11 cellular contexts compared by ENCODE assay signal in the genomic region with DNA sequence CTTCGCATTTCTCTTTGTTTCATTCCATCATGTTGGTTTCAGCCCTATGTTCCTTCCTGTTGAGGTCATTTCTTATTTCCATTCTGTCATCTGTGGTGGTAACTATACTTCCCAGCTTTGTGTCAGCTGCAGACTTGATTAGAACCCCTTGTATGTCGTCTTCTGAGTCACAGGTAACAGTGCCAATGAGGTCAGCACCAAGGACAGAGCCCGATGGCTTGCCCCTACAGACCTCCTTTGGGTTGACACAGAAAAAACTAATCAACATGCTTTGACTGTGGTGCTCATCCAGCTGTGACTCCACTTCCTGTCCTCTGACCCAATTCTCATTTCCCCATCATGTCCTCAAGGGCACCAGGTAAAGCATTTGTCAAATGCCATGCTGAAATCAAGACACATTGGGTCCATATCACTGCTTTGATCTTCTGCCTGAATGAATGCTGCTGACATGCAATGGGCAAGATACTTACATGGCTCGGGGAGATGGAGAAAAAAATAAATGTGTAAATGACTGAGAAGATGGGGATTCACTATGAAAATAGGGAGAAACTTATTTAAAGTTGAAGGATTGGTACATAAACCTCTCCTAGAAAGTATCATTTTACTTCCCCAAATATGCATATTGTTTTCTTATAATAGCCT. TPM values are rescaled to one million over a fixed set of nuclear protein-coding genes. Genes with fewer than 3 reads are reported as not detected.
DNase-seq lines count a peak whose midpoint lies in the region; ATAC-seq, FAIRE-seq and TF ChIP-seq lines count a peak whose summit lies in the region.
"Had no signal": no experiment of that assay in that cellular context is flagged by ENCODE, and none has a peak within 500 bp of the region (broad histone marks: within the 10 kb centered on the region; RNA-seq: fewer than 3 reads in every experiment).

No MANE protein-coding gene starts in this region.

- H3K9me3 ChIP-seq in HEK293 (ENCODE audit: control insufficient read depth, insufficient read depth, low read depth, low read length) (no peaks in the 10 kb centered on the region), small intestine (ENCODE audit: control insufficient read depth, low read depth) (no peaks in the 10 kb centered on the region)

- H3K36me3 ChIP-seq in HEK293 (ENCODE audit: control insufficient read depth in 2 of 2, insufficient read depth in 1 of 2, low read length in 2 of 2) (no peaks in the 10 kb centered on the region), small intestine (ENCODE audit: control insufficient read depth in 2 of 2, insufficient read depth in 2 of 2, low read length in 2 of 2) (no peaks in the 10 kb centered on the region)

- CTCF ChIA-PET in HEK293 (lab: Yijun Ruan, JAX) = interaction anchor here (0.6 to 6.3 kb wide), 6 partner anchors 13 to 115 kb away, joined by 3 to 50 read pairs (median 4); no protein-coding TSS in a partner anchor

- TF ChIP-seq CTCF in HEK293 (tag by site-specific recombination; IDR thresholded peaks at IDR 0.05) (no peak), VCaP (conservative IDR thresholded peaks at IDR 0.05) (no peak)

- DNase-seq in ELR (ENCODE audit: low read depth) (peak; percentile 26), iris pigment epithelial cell (ENCODE audit: low read depth) (peak; percentile 7), small intestine (no peak), NCI-H2196 treated with DMSO at 0.1 percent for 48 hours (lab: John Stamatoyannopoulos, UW; ENCODE audit: unreplicated experiment) (no peak), NCI-H774 (lab: John Stamatoyannopoulos, UW) (no peak)
- DNase-seq: cerebellar nuclear complex, left ventricle myocardium superior, NCI-H2081 treated with DMSO at 0.1 percent for 48 hours had no signal

- WGBS in small intestine, 3 donors = 36 to 46% (median 45%) methylated on average over 4 of the region's 4 CpGs

- POLR2A ChIA-PET in HEK293 (lab: Yijun Ruan, JAX) = no interaction called here

- peaks cover 0 to 3% of the 10 kb centered on the region in 2 donors for H3K27me3 ChIP-seq in small intestine (ENCODE audit: control insufficient read depth in 2 of 2, insufficient read depth in 2 of 2, low read length in 2 of 2)

- H3K27ac ChIP-seq in HEK293 (ENCODE audit: extremely low read depth, low read depth, low read length) (no peak overlapping the region), VCaP (peak overlapping the region; percentile 60), small intestine (ENCODE audit: low read depth in 1 of 2, low read length in 1 of 2) (no peak overlapping the region)

- ATAC-seq in HG03521 (IDR thresholded peaks at IDR 0.05; ENCODE audit: unreplicated experiment) = no peak
- ATAC-seq: left ventricle myocardium superior had no signal

- FAIRE-seq in small intestine (lab: Jason Lieb, UNC) = no peak

- H3K4me1 ChIP-seq in HEK293 (ENCODE audit: control insufficient read depth, insufficient read depth, low read length) (no peaks in the 10 kb centered on the region), small intestine (ENCODE audit: control insufficient read depth in 2 of 2, insufficient read depth in 1 of 2, low read depth in 1 of 2, low read length in 1 of 2) (no peaks in the 10 kb centered on the region)

- H3K4me3 ChIP-seq in HEK293 (ENCODE audit: low read depth, low read length) (no peak overlapping the region), small intestine (ENCODE audit: low read depth in 1 of 2, low read length in 2 of 2) (no peak overlapping the region)

TF ChIP-seq in HEK293, 187 proteins besides CTCF, POLR2A, EP300 and RAD21:
- TF ChIP-seq ZNF19 (tag by site-specific recombination; IDR thresholded peaks at IDR 0.05; ENCODE audit: low read depth) = no peak
- TF ChIP-seq ZBTB21 (tag by site-specific recombination; IDR thresholded peaks at IDR 0.05) = peak; percentile 27; the same call in 1 of the 2 replicates
- TF ChIP-seq, protein P1, sequence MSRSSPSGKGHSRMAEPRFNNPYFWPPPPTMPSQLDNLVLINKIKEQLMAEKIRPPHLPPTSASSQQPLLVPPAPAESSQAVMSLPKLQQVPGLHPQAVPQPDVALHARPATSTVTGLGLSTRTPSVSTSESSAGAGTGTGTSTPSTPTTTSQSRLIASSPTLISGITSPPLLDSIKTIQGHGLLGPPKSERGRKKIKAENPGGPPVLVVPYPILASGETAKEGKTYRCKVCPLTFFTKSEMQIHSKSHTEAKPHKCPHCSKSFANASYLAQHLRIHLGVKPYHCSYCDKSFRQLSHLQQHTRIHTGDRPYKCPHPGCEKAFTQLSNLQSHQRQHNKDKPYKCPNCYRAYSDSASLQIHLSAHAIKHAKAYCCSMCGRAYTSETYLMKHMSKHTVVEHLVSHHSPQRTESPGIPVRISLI (tag by site-specific recombination; IDR thresholded peaks at IDR 0.05) = 0 out of 2 replicates have a peak, but pooled peaks have one; percentile 40
- TF ChIP-seq, protein P2, sequence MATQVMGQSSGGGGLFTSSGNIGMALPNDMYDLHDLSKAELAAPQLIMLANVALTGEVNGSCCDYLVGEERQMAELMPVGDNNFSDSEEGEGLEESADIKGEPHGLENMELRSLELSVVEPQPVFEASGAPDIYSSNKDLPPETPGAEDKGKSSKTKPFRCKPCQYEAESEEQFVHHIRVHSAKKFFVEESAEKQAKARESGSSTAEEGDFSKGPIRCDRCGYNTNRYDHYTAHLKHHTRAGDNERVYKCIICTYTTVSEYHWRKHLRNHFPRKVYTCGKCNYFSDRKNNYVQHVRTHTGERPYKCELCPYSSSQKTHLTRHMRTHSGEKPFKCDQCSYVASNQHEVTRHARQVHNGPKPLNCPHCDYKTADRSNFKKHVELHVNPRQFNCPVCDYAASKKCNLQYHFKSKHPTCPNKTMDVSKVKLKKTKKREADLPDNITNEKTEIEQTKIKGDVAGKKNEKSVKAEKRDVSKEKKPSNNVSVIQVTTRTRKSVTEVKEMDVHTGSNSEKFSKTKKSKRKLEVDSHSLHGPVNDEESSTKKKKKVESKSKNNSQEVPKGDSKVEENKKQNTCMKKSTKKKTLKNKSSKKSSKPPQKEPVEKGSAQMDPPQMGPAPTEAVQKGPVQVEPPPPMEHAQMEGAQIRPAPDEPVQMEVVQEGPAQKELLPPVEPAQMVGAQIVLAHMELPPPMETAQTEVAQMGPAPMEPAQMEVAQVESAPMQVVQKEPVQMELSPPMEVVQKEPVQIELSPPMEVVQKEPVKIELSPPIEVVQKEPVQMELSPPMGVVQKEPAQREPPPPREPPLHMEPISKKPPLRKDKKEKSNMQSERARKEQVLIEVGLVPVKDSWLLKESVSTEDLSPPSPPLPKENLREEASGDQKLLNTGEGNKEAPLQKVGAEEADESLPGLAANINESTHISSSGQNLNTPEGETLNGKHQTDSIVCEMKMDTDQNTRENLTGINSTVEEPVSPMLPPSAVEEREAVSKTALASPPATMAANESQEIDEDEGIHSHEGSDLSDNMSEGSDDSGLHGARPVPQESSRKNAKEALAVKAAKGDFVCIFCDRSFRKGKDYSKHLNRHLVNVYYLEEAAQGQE (tag by site-specific recombination; IDR thresholded peaks at IDR 0.05) = peak; percentile 97
- TF ChIP-seq, protein P3, sequence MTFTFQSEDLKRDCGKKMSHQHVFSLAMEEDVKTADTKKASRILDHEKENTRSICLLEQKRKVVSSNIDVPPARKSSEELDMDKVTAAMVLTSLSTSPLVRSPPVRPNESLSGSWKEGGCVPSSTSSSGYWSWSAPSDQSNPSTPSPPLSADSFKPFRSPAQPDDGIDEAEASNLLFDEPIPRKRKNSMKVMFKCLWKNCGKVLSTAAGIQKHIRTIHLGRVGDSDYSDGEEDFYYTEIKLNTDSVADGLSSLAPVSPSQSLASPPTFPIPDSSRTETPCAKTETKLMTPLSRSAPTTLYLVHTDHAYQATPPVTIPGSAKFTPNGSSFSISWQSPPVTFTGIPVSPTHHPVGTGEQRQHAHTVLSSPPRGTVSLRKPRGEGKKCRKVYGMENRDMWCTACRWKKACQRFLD (tag by site-specific recombination; IDR thresholded peaks at IDR 0.05) = no peak
TF ChIP-seq in HEK293: peak in this region for 3.

RNA-seq across cellular contexts. Expression of a gene that starts 25.6 kb away (rescaled TPM):
- 1 to 10 TPM in 1 of 3 donors, not detected in 2; 2.3 TPM for polyA plus RNA-seq in small intestine

Comparison
In these comparisons a context has a peak if more than half of its experiments do, and no peak if none do; other contexts are left out.
1. DNase-seq: peak in ELR (single experiment) and iris pigment epithelial cell (single experiment); none in small intestine (single experiment), NCI-H2196 treated with DMSO at 0.1 percent for 48 hours (single experiment) and NCI-H774 (single experiment).